29 cellular contexts compared by ENCODE assay signal in genomic region chr5:178143246-178143645, GRCh38. TPM values are rescaled to one million over a fixed set of nuclear protein-coding genes. Genes with fewer than 3 reads are reported as not detected.
"Had no signal": no experiment of that assay in that cellular context is flagged by ENCODE, and none has a peak within 500 bp of the region (broad histone marks: within the 10 kb centered on the region; RNA-seq: fewer than 3 reads in every experiment).

No MANE protein-coding gene starts in this region.

- H3K4me3 ChIP-seq: colonic mucosa, gastrocnemius medialis, lung, neural progenitor cell, prostate gland, sigmoid colon, skin epidermis, spleen, suprapubic skin, transverse colon had no signal

- H3K9me3 Mint-ChIP-seq: dendritic cell treated with granulocyte-macrophage colony-stimulating factor and Interleukin-4, amounts not matched to agents 40 ng/mL and 50 ng/mL, for 4 days; endodermal cell; memory B cell; naive B cell; natural killer cell treated with Interleukin-12 subunit alpha and Interleukin-12 subunit beta and Interleukin-15 and Interleukin-18, amount 100 ng/mL, for 72 hours; neural progenitor cell; stimulated activated naive CD8-positive, alpha-beta T cell treated with anti-CD3 and anti-CD28 coated beads, Interleukin-15, amount 100 ng/mL, for 72 hours had no signal

- H3K9me3 ChIP-seq: colonic mucosa, gastrocnemius medialis, prostate gland, sigmoid colon, spleen, suprapubic skin, transverse colon had no signal

- H3K27me3 Mint-ChIP-seq: dendritic cell treated with granulocyte-macrophage colony-stimulating factor and Interleukin-4, amounts not matched to agents 40 ng/mL and 50 ng/mL, for 4 days; memory B cell; naive B cell; natural killer cell treated with Interleukin-12 subunit alpha and Interleukin-12 subunit beta and Interleukin-15 and Interleukin-18, amount 100 ng/mL, for 72 hours; stimulated activated naive CD8-positive, alpha-beta T cell treated with anti-CD3 and anti-CD28 coated beads, Interleukin-15, amount 100 ng/mL, for 72 hours had no signal

- H3K4me2 ChIP-seq: neural progenitor cell had no signal

- H3K27me3 ChIP-seq: colonic mucosa, gastrocnemius medialis, neural progenitor cell, sigmoid colon, spleen, suprapubic skin, transverse colon had no signal

- ATAC-seq: esophagus mucosa; natural killer cell treated with Interleukin-12 subunit alpha and Interleukin-12 subunit beta and Interleukin-15 and Interleukin-18, amount 100 ng/mL, for 72 hours; stimulated activated naive CD8-positive, alpha-beta T cell treated with anti-CD3 and anti-CD28 coated beads, Interleukin-15, amount 100 ng/mL, for 72 hours had no signal

- H3K4me3 Mint-ChIP-seq: dendritic cell treated with granulocyte-macrophage colony-stimulating factor and Interleukin-4, amounts not matched to agents 40 ng/mL and 50 ng/mL, for 4 days; endodermal cell; memory B cell; naive B cell; natural killer cell treated with Interleukin-12 subunit alpha and Interleukin-12 subunit beta and Interleukin-15 and Interleukin-18, amount 100 ng/mL, for 72 hours; neural progenitor cell; stimulated activated naive CD8-positive, alpha-beta T cell treated with anti-CD3 and anti-CD28 coated beads, Interleukin-15, amount 100 ng/mL, for 72 hours had no signal

- H3K27ac Mint-ChIP-seq: dendritic cell treated with granulocyte-macrophage colony-stimulating factor and Interleukin-4, amounts not matched to agents 40 ng/mL and 50 ng/mL, for 4 days; endodermal cell; memory B cell; natural killer cell treated with Interleukin-12 subunit alpha and Interleukin-12 subunit beta and Interleukin-15 and Interleukin-18, amount 100 ng/mL, for 72 hours; neural progenitor cell had no signal

- H3K4me1 Mint-ChIP-seq: endodermal cell, memory B cell, neural progenitor cell had no signal

- H2AFZ ChIP-seq: neural progenitor cell had no signal

- H3K27ac ChIP-seq: colonic mucosa, epithelial cell of prostate, neural progenitor cell, prostate gland, skin epidermis, spleen, suprapubic skin, transverse colon had no signal

- H3K9ac ChIP-seq: neural progenitor cell had no signal

- H3K4me1 ChIP-seq: colonic mucosa, neural progenitor cell, prostate gland had no signal

- DNase-seq: effector CD8-positive, alpha-beta T cell; endodermal cell; naive B cell; spleen; stimulated activated naive CD4-positive, alpha-beta T cell; stimulated activated naive CD8-positive, alpha-beta T cell treated with anti-CD3 and anti-CD28 coated beads, Interleukin-15, amount 100 ng/mL, for 72 hours had no signal

- H3K36me3 ChIP-seq: colonic mucosa, neural progenitor cell had no signal

RNA-seq across cellular contexts. Expression of gene GMCL2, which starts 43.9 kb away (rescaled TPM):
- total RNA-seq: colonic mucosa; endodermal cell; esophagus mucosa; gastrocnemius medialis; glomerular endothelial cell; kidney; left lobe of liver; liver; lung; mononuclear cell; natural killer cell treated with Interleukin-12 subunit alpha and Interleukin-12 subunit beta and Interleukin-15 and Interleukin-18, amount 100 ng/mL, for 72 hours; osteocyte; renal cortical epithelial cell; right cardiac atrium; sigmoid colon; spleen; transverse colon; ureter had no signal
